15 cellular contexts compared by ENCODE assay signal in the genomic region with DNA sequence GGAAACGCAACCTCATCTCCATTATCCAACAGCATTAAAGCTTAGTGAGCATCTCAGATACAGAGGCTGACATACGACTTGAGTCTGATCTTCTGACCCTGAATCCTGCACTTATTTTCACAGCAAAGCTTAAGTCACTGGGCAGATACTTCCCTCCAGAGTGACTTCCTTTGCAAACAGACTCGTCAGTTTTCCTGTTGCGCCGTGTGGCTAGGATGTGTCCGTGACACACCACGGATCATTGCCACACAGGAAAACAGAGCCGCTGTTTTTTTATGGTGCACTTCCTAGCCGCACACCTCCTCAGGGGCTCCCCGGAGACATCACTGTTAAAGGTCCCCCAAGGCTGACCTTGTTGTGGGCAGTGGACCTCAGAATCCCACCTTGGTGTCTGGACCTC.
DNase-seq lines count a peak whose midpoint lies in the region; ATAC-seq and TF ChIP-seq lines count a peak whose summit lies in the region.
"Had no signal": no experiment of that assay in that cellular context is flagged by ENCODE, and none has a peak within 500 bp of the region (broad histone marks: within the 10 kb centered on the region; RNA-seq: fewer than 3 reads in every experiment).

No MANE protein-coding gene starts in this region.

- H3K9me2 ChIP-seq in Loucy (replicated peaks; ENCODE audit: low read depth, low read length): no peaks in the 10 kb centered on the region

- H3K4me1 Mint-ChIP-seq in activated T-cell treated with anti-CD3 and anti-CD28 coated beads, Interleukin-2, amount 50 U/mL, for 72 hours (ENCODE audit: low read depth): peaks cover 12% of the 10 kb centered on the region
- peaks cover 11% of the 10 kb centered on the region for H3K4me1 Mint-ChIP-seq in activated T-cell treated with anti-CD3 and anti-CD28 coated beads, Interleukin-2, amount 50 U/mL, for 4 hours (ENCODE audit: low read depth)
- peaks cover 15% of the 10 kb centered on the region for H3K4me1 Mint-ChIP-seq in endothelial cell (ENCODE audit: unreplicated experiment)

- peak overlapping the region; percentile 84 for H3K27ac ChIP-seq in neutrophil
- H3K27ac ChIP-seq: 22Rv1, C4-2B, HL-60 had no signal

- no peak for ATAC-seq in activated T-cell treated with anti-CD3 and anti-CD28 coated beads, Interleukin-2, amount 50 U/mL, for 72 hours (replicated peaks in 1 of 2)
- ATAC-seq in activated T-cell treated with anti-CD3 and anti-CD28 coated beads, Interleukin-2, amount 50 U/mL, for 4 hours: no peak
- no peak for ATAC-seq in HG03108 (IDR thresholded peaks at IDR 0.05; ENCODE audit: unreplicated experiment)
- no peak for ATAC-seq in HG02840 (IDR thresholded peaks at IDR 0.05; ENCODE audit: low FRiP score, unreplicated experiment)
- ATAC-seq: GM12878 had no signal

- H3K4me1 ChIP-seq in Loucy (ENCODE audit: insufficient read depth, low read length, poor library complexity, severe bottlenecking): peaks cover 61% of the 10 kb centered on the region
- peaks cover 31 to 36% of the 10 kb centered on the region in 2 experiments for H3K4me1 ChIP-seq in neutrophil (ENCODE audit: control insufficient read depth in 1 of 2, insufficient read depth in 1 of 2, low read depth in 1 of 2, low read length in 1 of 2)

- TF ChIP-seq CTCF in Loucy (conservative IDR thresholded peaks at IDR 0.05; ENCODE audit: low read length) (no peak), endothelial cell (IDR thresholded peaks at IDR 0.05; ENCODE audit: unreplicated experiment) (no peak), neutrophil (IDR thresholded peaks at IDR 0.05) (no peak)

- peaks cover 0 to 2% of the 10 kb centered on the region in 2 donors for H3K9me3 Mint-ChIP-seq in activated T-cell treated with anti-CD3 and anti-CD28 coated beads, Interleukin-2, amount 50 U/mL, for 72 hours
- H3K9me3 Mint-ChIP-seq in activated T-cell treated with anti-CD3 and anti-CD28 coated beads, Interleukin-2, amount 50 U/mL, for 4 hours: no peaks in the 10 kb centered on the region
- H3K9me3 Mint-ChIP-seq in endothelial cell (ENCODE audit: unreplicated experiment): no peaks in the 10 kb centered on the region

- H3K9me3 ChIP-seq in Loucy (ENCODE audit: insufficient read depth, low read depth, low read length): no peaks in the 10 kb centered on the region
- H3K9me3 ChIP-seq in neutrophil: no peaks in the 10 kb centered on the region
- H3K9me3 ChIP-seq: HAP-1 had no signal

- H3K4me3 ChIP-seq in Loucy (ENCODE audit: low read length, poor library complexity, severe bottlenecking) (no peak overlapping the region), neutrophil (ENCODE audit: low read depth in 1 of 2, low read length in 1 of 2) (peak overlapping the region; percentile 49 to 50)
- H3K4me3 ChIP-seq: GM12878, HAP-1 had no signal

- peak overlapping the region; percentile 22 for H3K4me2 ChIP-seq in Loucy (ENCODE audit: low read depth, low read length, poor library complexity, severe bottlenecking)

- no peak for DNase-seq in activated T-cell treated with anti-CD3 and anti-CD28 coated beads, Interleukin-2, amount 50 U/mL, for 72 hours
- no peak for DNase-seq in activated T-cell treated with anti-CD3 and anti-CD28 coated beads, Interleukin-2, amount 50 U/mL, for 4 hours
- DNase-seq in endothelial cell (ENCODE audit: low spot score): no peak
- no peak for DNase-seq in activated CD4-positive, alpha-beta T cell treated with anti-CD3 and anti-CD28 coated beads, Interleukin-2, amount 50 U/mL, for 1 hour
- DNase-seq: CD4-positive, alpha-beta memory T cell; DMS79 had no signal

- no peaks in the 10 kb centered on the region for H3K36me3 ChIP-seq in Loucy (ENCODE audit: insufficient read depth, low read length)
- H3K36me3 ChIP-seq in neutrophil: no peaks in the 10 kb centered on the region
- H3K36me3 ChIP-seq: HAP-1 had no signal

- peak overlapping the region; percentile 4 to 12 for H3K4me3 Mint-ChIP-seq in activated T-cell treated with anti-CD3 and anti-CD28 coated beads, Interleukin-2, amount 50 U/mL, for 72 hours
- H3K4me3 Mint-ChIP-seq in activated T-cell treated with anti-CD3 and anti-CD28 coated beads, Interleukin-2, amount 50 U/mL, for 4 hours: no peak overlapping the region
- no peak overlapping the region for H3K4me3 Mint-ChIP-seq in endothelial cell (ENCODE audit: unreplicated experiment)

- H4K20me1 ChIP-seq in Loucy (ENCODE audit: insufficient read depth, low read length, poor library complexity, severe bottlenecking): no peaks in the 10 kb centered on the region

- peaks cover 18% of the 10 kb centered on the region for H3K27me3 Mint-ChIP-seq in activated T-cell treated with anti-CD3 and anti-CD28 coated beads, Interleukin-2, amount 50 U/mL, for 72 hours (ENCODE audit: low read depth)
- peaks cover 15% of the 10 kb centered on the region for H3K27me3 Mint-ChIP-seq in activated T-cell treated with anti-CD3 and anti-CD28 coated beads, Interleukin-2, amount 50 U/mL, for 4 hours (ENCODE audit: low read depth)
- peaks cover 2% of the 10 kb centered on the region for H3K27me3 Mint-ChIP-seq in endothelial cell (ENCODE audit: unreplicated experiment)

- H3K79me2 ChIP-seq in Loucy (ENCODE audit: insufficient read depth, low read length): peaks cover 12% of the 10 kb centered on the region; the same call in 1 of the 2 replicates

- no peak overlapping the region for H2AFZ ChIP-seq in Loucy (ENCODE audit: low read length)

- no peak overlapping the region for H3K27ac Mint-ChIP-seq in activated T-cell treated with anti-CD3 and anti-CD28 coated beads, Interleukin-2, amount 50 U/mL, for 72 hours
- peak overlapping the region; percentile 5 for H3K27ac Mint-ChIP-seq in endothelial cell (ENCODE audit: unreplicated experiment)
- H3K27ac Mint-ChIP-seq: CD4-positive, alpha-beta memory T cell had no signal

- peak overlapping the region; percentile 47 for H3K9ac ChIP-seq in Loucy (ENCODE audit: low read depth, low read length, poor library complexity, severe bottlenecking)

- H3F3A ChIP-seq in Loucy (ENCODE audit: low read depth): no peaks in the 10 kb centered on the region

- no peaks in the 10 kb centered on the region for H3K36me3 Mint-ChIP-seq in activated T-cell treated with anti-CD3 and anti-CD28 coated beads, Interleukin-2, amount 50 U/mL, for 72 hours (ENCODE audit: insufficient read depth in 2 of 2)
- H3K36me3 Mint-ChIP-seq in activated T-cell treated with anti-CD3 and anti-CD28 coated beads, Interleukin-2, amount 50 U/mL, for 4 hours (ENCODE audit: insufficient read depth): no peaks in the 10 kb centered on the region
- H3K36me3 Mint-ChIP-seq in endothelial cell (ENCODE audit: low read depth, unreplicated experiment): no peaks in the 10 kb centered on the region
- H3K36me3 Mint-ChIP-seq: CD4-positive, alpha-beta memory T cell had no signal

- no peaks in the 10 kb centered on the region for H3K27me3 ChIP-seq in Loucy (ENCODE audit: insufficient read depth, low read length, poor library complexity, severe bottlenecking)
- no peaks in the 10 kb centered on the region for H3K27me3 ChIP-seq in neutrophil

Comparison
In these comparisons a context has a peak if more than half of its experiments do, and no peak if none do; other contexts are left out.
1. H3K4me3 Mint-ChIP-seq: peak in activated T-cell treated with anti-CD3 and anti-CD28 coated beads, Interleukin-2, amount 50 U/mL, for 72 hours (2 of 2); none in activated T-cell treated with anti-CD3 and anti-CD28 coated beads, Interleukin-2, amount 50 U/mL, for 4 hours (single experiment) and endothelial cell (single experiment).